ENCODE assay signal across 20 cellular contexts in genomic region chr9:76453785-76454184, GRCh38. TPM values are rescaled to one million over a fixed set of nuclear protein-coding genes. Genes with fewer than 3 reads are reported as not detected.
DNase-seq lines count a peak whose midpoint lies in the region; ATAC-seq and TF ChIP-seq lines count a peak whose summit lies in the region.
"Had no signal": no experiment of that assay in that cellular context is flagged by ENCODE, and none has a peak within 500 bp of the region (broad histone marks: within the 10 kb centered on the region; RNA-seq: fewer than 3 reads in every experiment).

No MANE protein-coding gene starts in this region.

- H3K79me1 ChIP-seq in mesenchymal stem cell (replicated peaks; ENCODE audit: low read length, poor library complexity, severe bottlenecking): peaks cover 2% of the 10 kb centered on the region

- H3K4ac ChIP-seq in mesenchymal stem cell (ENCODE audit: low read depth in 1 of 2, low read length in 2 of 2): no peak overlapping the region

- H2BK120ac ChIP-seq in mesenchymal stem cell (ENCODE audit: low read depth, low read length): no peak overlapping the region

- no peak overlapping the region for H2BK15ac ChIP-seq in mesenchymal stem cell (ENCODE audit: low read depth, poor library complexity, severe bottlenecking)

- H3K4me3 ChIP-seq in BLaER1 (no peak overlapping the region), cardiac fibroblast (replicated peaks in 1 of 2; ENCODE audit: low read depth in 2 of 2, low read length in 2 of 2) (no peak overlapping the region), mesenchymal stem cell (ENCODE audit: insufficient read depth in 1 of 2, low read depth in 1 of 2, low read length in 2 of 2) (peak overlapping the region in 1 of 2 experiments; percentile 24), MG63 (no peak overlapping the region)
- H3K4me3 ChIP-seq: cardiac muscle cell, left ventricle myocardium inferior, pancreas, thyroid gland had no signal

- H3K4me2 ChIP-seq in BLaER1 (peak overlapping the region; percentile 59; the same call in 1 of the 2 replicates), mesenchymal stem cell (ENCODE audit: low read length, poor library complexity, severe bottlenecking) (no peak overlapping the region)

- H3K36me3 ChIP-seq in BLaER1: no peaks in the 10 kb centered on the region
- H3K36me3 ChIP-seq in mesenchymal stem cell (ENCODE audit: control insufficient read depth in 1 of 2, insufficient read depth in 2 of 2, low read depth in 1 of 2, low read length in 2 of 2): no peaks in the 10 kb centered on the region
- H3K36me3 ChIP-seq in MG63: no peaks in the 10 kb centered on the region
- H3K36me3 ChIP-seq: cardiac muscle cell, left ventricle myocardium inferior, pancreas, thyroid gland had no signal

- H3K23ac ChIP-seq in mesenchymal stem cell (ENCODE audit: low read length in 2 of 2): no peak overlapping the region

- ATAC-seq in HG02973 (IDR thresholded peaks at IDR 0.05; ENCODE audit: unreplicated experiment): no peak
- ATAC-seq: pancreas, SK-N-SH treated with all-trans-retinoic acid at 6 μM for 48 hours had no signal

- no peak overlapping the region for H4K8ac ChIP-seq in mesenchymal stem cell (ENCODE audit: low read length)

- H3K27ac ChIP-seq in BLaER1 (peak overlapping the region; percentile 33; the same call in 1 of the 2 replicates), mesenchymal stem cell (ENCODE audit: low read length, poor library complexity, severe bottlenecking) (no peak overlapping the region)
- H3K27ac ChIP-seq: cardiac muscle cell, left ventricle myocardium inferior, pancreas, thyroid gland had no signal

- no peaks in the 10 kb centered on the region for H4K20me1 ChIP-seq in BLaER1

- H3K27ac Mint-ChIP-seq in glutamatergic neuron (ENCODE audit: unreplicated experiment): no peak overlapping the region

- H3K9me3 ChIP-seq in BLaER1 (0 out of 2 replicates have a peak, but pooled peaks cover 4% of the 10 kb centered on the region), mesenchymal stem cell (ENCODE audit: control insufficient read depth, low read length) (no peaks in the 10 kb centered on the region), MG63 (no peaks in the 10 kb centered on the region)
- H3K9me3 ChIP-seq: left ventricle myocardium inferior, pancreas, thyroid gland had no signal

- H2BK5ac ChIP-seq in mesenchymal stem cell (ENCODE audit: low read depth, low read length, poor library complexity, severe bottlenecking): no peak overlapping the region

- WGBS in mesenchymal stem cell: 65% methylated on average over 4 of the region's 4 CpGs

- DNase-seq in M059J (ENCODE audit: low read depth): peak; percentile 44
- peak; percentile 82 to 91 for DNase-seq in cardiac fibroblast (ENCODE audit: low read depth in 2 of 2)
- DNase-seq in mesenchymal stem cell: peak; percentile 64
- DNase-seq in glutamatergic neuron: no peak
- DNase-seq in MG63: no peak
- DNase-seq in T-helper 2 cell: no peak
- DNase-seq: activated CD4-positive, alpha-beta T cell treated with anti-CD3 and anti-CD28 coated beads, Interleukin-2, amount 50 U/mL, for 1 hour; CD4-positive, CD25-positive, alpha-beta regulatory T cell; DMS79 treated with DMSO at 0.1 percent for 48 hours; foreskin melanocyte; left ventricle myocardium inferior; MM.1S; NCI-H2107; pancreas; small intestine; thyroid gland had no signal

- H2AFZ ChIP-seq in mesenchymal stem cell (ENCODE audit: low read depth, low read length): no peak overlapping the region

- H3K14ac ChIP-seq in mesenchymal stem cell (ENCODE audit: low read length in 2 of 2): no peak overlapping the region

- H2BK12ac ChIP-seq in mesenchymal stem cell (ENCODE audit: low read length in 2 of 2): no peak overlapping the region

- H3K27me3 Mint-ChIP-seq in glutamatergic neuron (ENCODE audit: unreplicated experiment): peaks cover 1% of the 10 kb centered on the region
- H3K27me3 Mint-ChIP-seq: CD4-positive, CD25-positive, alpha-beta regulatory T cell had no signal

- H3K4me1 Mint-ChIP-seq in glutamatergic neuron (ENCODE audit: low read depth, unreplicated experiment): no peaks in the 10 kb centered on the region

- peaks cover 2% of the 10 kb centered on the region for H3K9me3 Mint-ChIP-seq in glutamatergic neuron (ENCODE audit: unreplicated experiment)
- H3K9me3 Mint-ChIP-seq: CD4-positive, CD25-positive, alpha-beta regulatory T cell had no signal

- peak overlapping the region; percentile 84 for H2AK5ac ChIP-seq in mesenchymal stem cell (ENCODE audit: low read length, severe bottlenecking)

- TF ChIP-seq CTCF in cardiac fibroblast (IDR thresholded peaks at IDR 0.05; ENCODE audit: low read depth, low read length) (no peak), glutamatergic neuron (IDR thresholded peaks at IDR 0.05; ENCODE audit: partially characterized antibody, unreplicated experiment) (no peak)

- H3K9ac ChIP-seq in BLaER1 (no peak overlapping the region), mesenchymal stem cell (ENCODE audit: low read length) (no peak overlapping the region)

- H3K36me3 Mint-ChIP-seq in glutamatergic neuron (ENCODE audit: unreplicated experiment): no peaks in the 10 kb centered on the region
- H3K36me3 Mint-ChIP-seq: CD4-positive, CD25-positive, alpha-beta regulatory T cell had no signal

- no peak overlapping the region for H4K91ac ChIP-seq in mesenchymal stem cell (ENCODE audit: low read length)

- H3K27me3 ChIP-seq in BLaER1: no peaks in the 10 kb centered on the region
- no peaks in the 10 kb centered on the region for H3K27me3 ChIP-seq in mesenchymal stem cell (ENCODE audit: control insufficient read depth in 1 of 2, insufficient read depth in 1 of 2, low read length in 2 of 2)
- no peaks in the 10 kb centered on the region for H3K27me3 ChIP-seq in MG63
- H3K27me3 ChIP-seq: cardiac muscle cell, pancreas, thyroid gland had no signal

- H3K4me3 Mint-ChIP-seq in glutamatergic neuron (ENCODE audit: unreplicated experiment): no peak overlapping the region

- H3K18ac ChIP-seq in mesenchymal stem cell (ENCODE audit: low read depth in 1 of 2, low read length in 2 of 2): no peak overlapping the region

- H3K4me1 ChIP-seq in BLaER1 (peaks cover 62% of the 10 kb centered on the region), mesenchymal stem cell (ENCODE audit: control insufficient read depth, insufficient read depth, low read depth, low read length) (peaks cover 3% of the 10 kb centered on the region)

RNA-seq across cellular contexts. Expression of gene GCNT1, which starts 5.2 kb away (rescaled TPM):
- total RNA-seq in M059J (2014; rRNA removed; shearing (Covaris generic)): 82.2 and 86.3 TPM in 2 replicates
- polyA plus RNA-seq in mesenchymal stem cell (2013, experiment 1 of 2): 2.9 TPM
- polyA plus RNA-seq in mesenchymal stem cell (2013, experiment 2 of 2): 1.8 TPM
- 1.2 TPM for total RNA-seq in glutamatergic neuron (ENCODE audit: unreplicated experiment)
- 4.8 and 23.9 TPM in 2 replicates for total RNA-seq in MG63 (2014; rRNA removed; shearing (Covaris generic); ENCODE audit: low replicate concordance)

RNA-seq across cellular contexts. Expression of gene RFK, which starts 59.6 kb away (rescaled TPM):
- total RNA-seq in M059J (2014; rRNA removed; shearing (Covaris generic)): 37.6 and 42.7 TPM in 2 replicates
- polyA plus RNA-seq in mesenchymal stem cell (2013, experiment 1 of 2): 14.9 TPM
- polyA plus RNA-seq in mesenchymal stem cell (2013, experiment 2 of 2): 17.0 TPM
- total RNA-seq in glutamatergic neuron (ENCODE audit: unreplicated experiment): 12.7 TPM
- total RNA-seq in MG63 (2014; rRNA removed; shearing (Covaris generic); ENCODE audit: low replicate concordance): 45.1 and 46.6 TPM in 2 replicates

Comparison
In these comparisons a context has a peak if more than half of its experiments do, and no peak if none do; other contexts are left out.
1. DNase-seq: peak in M059J (single experiment), cardiac fibroblast (2 of 2) and mesenchymal stem cell (single experiment); none in glutamatergic neuron (single experiment), MG63 (single experiment) and T-helper 2 cell (0 of 5).